ENCODE assay signal across 11 cellular contexts in genomic region chr15:89401636-89402252, GRCh38.
A peak's percentile ranks its signal among the peaks of the same experiment; 100 is the strongest.
DNase-seq lines count a peak whose midpoint lies in the region; ATAC-seq and TF ChIP-seq lines count a peak whose summit lies in the region.
"Had no signal": no experiment of that assay in that cellular context is flagged by ENCODE, and none has a peak within 500 bp of the region (broad histone marks: within the 10 kb centered on the region; RNA-seq: fewer than 3 reads in every experiment).

No MANE protein-coding gene starts in this region.

- no peaks in the 10 kb centered on the region for H3K79me2 ChIP-seq in fibroblast of lung (ENCODE audit: control insufficient read depth, insufficient read depth, low read length)

- H3K36me3 ChIP-seq in RWPE2 (ENCODE audit: low read depth) (no peaks in the 10 kb centered on the region), fibroblast of lung (ENCODE audit: control insufficient read depth, insufficient read depth, low read length) (no peaks in the 10 kb centered on the region), suprapubic skin (no peaks in the 10 kb centered on the region)

- peak; percentile 22 for DNase-seq in ACHN
- DNase-seq in H4 (ENCODE audit: low spot score) = peak; percentile 78
- DNase-seq in RWPE2 (ENCODE audit: low spot score) = no peak
- peak; percentile 48 to 52 for DNase-seq in fibroblast of lung (ENCODE audit: low read depth in 2 of 2)
- no peak for DNase-seq in suprapubic skin (ENCODE audit: low spot score in 2 of 2)
- no peak for DNase-seq in GM19238 (ENCODE audit: insufficient read length, low spot score)
- DNase-seq in stimulated activated CD4-positive, alpha-beta T cell treated with anti-CD3 and anti-CD28 coated beads, Interleukin-15, amount 100 ng/mL, for 24 hours = no peak
- no peak for DNase-seq in CD4-positive, alpha-beta T cell
- DNase-seq: DMS79; NK-92 treated with Interleukin-12 subunit alpha and Interleukin-12 subunit beta, amount 100 ng/mL, for 24 hours had no signal

- H3K4me3 ChIP-seq in RWPE2 (ENCODE audit: severe bottlenecking) = no peak overlapping the region
- H3K4me3 ChIP-seq in fibroblast of lung (replicated peaks in 1 of 4; ENCODE audit: control extremely low read depth in 1 of 4, insufficient read depth in 1 of 4, low read depth in 3 of 4, low read length in 4 of 4) = peak overlapping the region in 2 of 4 experiments; percentile 10 to 16
- H3K4me3 ChIP-seq in suprapubic skin = no peak overlapping the region

- WGBS in suprapubic skin = 14% methylated on average over 11 of the region's 11 CpGs

- TF ChIP-seq EP300 in suprapubic skin (IDR thresholded peaks at IDR 0.05) = no peak

- peak overlapping the region; percentile 56 for H3K4me2 ChIP-seq in fibroblast of lung (ENCODE audit: extremely low read depth, insufficient read depth, low read length)

- H3K4me1 Mint-ChIP-seq in CD4-positive, alpha-beta T cell (ENCODE audit: low read depth) = peaks cover 15% of the 10 kb centered on the region

- H3K4me3 Mint-ChIP-seq in CD4-positive, alpha-beta T cell = no peak overlapping the region

- H3K9me3 ChIP-seq in RWPE2 (ENCODE audit: severe bottlenecking) (no peaks in the 10 kb centered on the region), fibroblast of lung (ENCODE audit: control insufficient read depth, insufficient read depth, low read depth, low read length) (no peaks in the 10 kb centered on the region), suprapubic skin (no peaks in the 10 kb centered on the region)
- no peaks in the 10 kb centered on the region for H3K9me3 ChIP-seq in CD4-positive, alpha-beta T cell (ENCODE audit: control insufficient read depth, low read length)

- no peak overlapping the region for H3K27ac Mint-ChIP-seq in CD4-positive, alpha-beta T cell

- no peaks in the 10 kb centered on the region for H3K36me3 Mint-ChIP-seq in CD4-positive, alpha-beta T cell (ENCODE audit: low read depth)

- ATAC-seq in RWPE2 (ENCODE audit: low read depth) = peak; percentile 58
- no peak for ATAC-seq in CD4-positive, alpha-beta T cell (ENCODE audit: poor library complexity)

- H3K27ac ChIP-seq in RWPE2 (ENCODE audit: poor library complexity, severe bottlenecking) (no peak overlapping the region), fibroblast of lung (ENCODE audit: insufficient read depth, low read length) (no peak overlapping the region), suprapubic skin (no peak overlapping the region)
- H3K27ac ChIP-seq in CD4-positive, alpha-beta T cell (ENCODE audit: low read depth, low read length) = no peak overlapping the region
- H3K27ac ChIP-seq: epithelial cell of prostate had no signal

- in situ Hi-C loops in ACHN (cut with HindIII; ENCODE audit: low pct_ligation_motif_present, low pct_unique_long_range_greater_than_20kb, low sequenced_read_pairs) = no loop called here

- intact Hi-C loops in CD4-positive, alpha-beta T cell (cut with DNase I, micrococcal nuclease) = loop anchor here in 1 of 2 experiments (5.0 kb wide), 1 partner anchor 44 kb away; no protein-coding TSS in a partner anchor

- no peak for TF ChIP-seq POLR2A in suprapubic skin (IDR thresholded peaks at IDR 0.05)

- H3K9me3 Mint-ChIP-seq in CD4-positive, alpha-beta T cell = no peaks in the 10 kb centered on the region

- H2AFZ ChIP-seq in fibroblast of lung (ENCODE audit: low read length) = no peak overlapping the region

- H3K27me3 ChIP-seq in RWPE2 (ENCODE audit: insufficient read depth, poor library complexity, severe bottlenecking) = peaks cover 11% of the 10 kb centered on the region
- peaks cover 44% of the 10 kb centered on the region for H3K27me3 ChIP-seq in fibroblast of lung (ENCODE audit: control insufficient read depth, insufficient read depth, low read length)
- peaks cover 100% of the 10 kb centered on the region for H3K27me3 ChIP-seq in suprapubic skin
- H3K27me3 ChIP-seq in CD4-positive, alpha-beta T cell (ENCODE audit: control insufficient read depth, insufficient read depth, low read length) = peaks cover 87% of the 10 kb centered on the region

- H3K4me1 ChIP-seq in RWPE2 (ENCODE audit: insufficient read depth, poor library complexity, severe bottlenecking) (peaks cover 4% of the 10 kb centered on the region), fibroblast of lung (ENCODE audit: control insufficient read depth, extremely low read depth, insufficient read depth, low read length) (peaks cover 2% of the 10 kb centered on the region), suprapubic skin (peaks cover 24% of the 10 kb centered on the region)

- H4K20me1 ChIP-seq in fibroblast of lung (ENCODE audit: control insufficient read depth, extremely low read depth, insufficient read depth, low read length) = no peaks in the 10 kb centered on the region

- no peak for TF ChIP-seq CTCF in RWPE2 (IDR thresholded peaks at IDR 0.05; ENCODE audit: poor library complexity, severe bottlenecking)
- TF ChIP-seq CTCF in fibroblast of lung (conservative IDR thresholded peaks at IDR 0.05 in 1 of 2, IDR thresholded peaks at IDR 0.05 in 1 of 2; ENCODE audit: low read depth in 1 of 2, low read length in 2 of 2) = no peak
- TF ChIP-seq CTCF in suprapubic skin (IDR thresholded peaks at IDR 0.05) = no peak
- TF ChIP-seq CTCF in CD4-positive, alpha-beta T cell (IDR thresholded peaks at IDR 0.05) = no peak

- CTCF ChIA-PET in CD4-positive, alpha-beta T cell (lab: Charles Lee) = no interaction called here

- H3K9ac ChIP-seq in fibroblast of lung (ENCODE audit: insufficient read depth, low read length) = no peak overlapping the region

- H3K27me3 Mint-ChIP-seq in CD4-positive, alpha-beta T cell = peaks cover 92% of the 10 kb centered on the region

- POLR2A ChIA-PET in CD4-positive, alpha-beta T cell (lab: Charles Lee) = no interaction called here

Comparison
In these comparisons a context has a peak if more than half of its experiments do, and no peak if none do; other contexts are left out.
1. DNase-seq: peak in ACHN (single experiment), H4 (single experiment) and fibroblast of lung (2 of 2); none in RWPE2 (single experiment), suprapubic skin (0 of 2), GM19238 (single experiment), stimulated activated CD4-positive, alpha-beta T cell treated with anti-CD3 and anti-CD28 coated beads, Interleukin-15, amount 100 ng/mL, for 24 hours (single experiment) and CD4-positive, alpha-beta T cell (0 of 10).